In genomic region chr17:82012482-82013295, GRCh38 we compare ENCODE assay signal across 1 cellular context.
TF ChIP-seq lines count a peak whose summit lies in the region.

No MANE protein-coding gene starts in this region.

TF ChIP-seq in HepG2, 621 proteins besides CTCF, POLR2A, EP300 and RAD21 (continued from another document):
- TF ChIP-seq AHDC1 (CRISPR knock-in tag; IDR thresholded peaks at IDR 0.05; ENCODE audit: borderline replicate concordance) (no peak), SKIL (CRISPR knock-in tag; IDR thresholded peaks at IDR 0.05; ENCODE audit: borderline replicate concordance) (no peak)
